1 cellular context compared by ENCODE assay signal in genomic region chr1:162561616-162562451, GRCh38.
TF ChIP-seq lines count a peak whose summit lies in the region.

TSS of gene UAP1 (plus strand) at chr1:162561722. CDS start at chr1:162566069, 4,347 bp downstream.

TF ChIP-seq in IMR-90, 13 proteins besides CTCF, POLR2A, EP300 and RAD21 (continued from another document):
- TF ChIP-seq ELK1 (IDR thresholded peaks at IDR 0.05; ENCODE audit: borderline replicate concordance, low read depth, low read length): no peak
TF ChIP-seq in IMR-90: peak in this region for 4.
